8 cellular contexts compared by ENCODE assay signal in the genomic region with DNA sequence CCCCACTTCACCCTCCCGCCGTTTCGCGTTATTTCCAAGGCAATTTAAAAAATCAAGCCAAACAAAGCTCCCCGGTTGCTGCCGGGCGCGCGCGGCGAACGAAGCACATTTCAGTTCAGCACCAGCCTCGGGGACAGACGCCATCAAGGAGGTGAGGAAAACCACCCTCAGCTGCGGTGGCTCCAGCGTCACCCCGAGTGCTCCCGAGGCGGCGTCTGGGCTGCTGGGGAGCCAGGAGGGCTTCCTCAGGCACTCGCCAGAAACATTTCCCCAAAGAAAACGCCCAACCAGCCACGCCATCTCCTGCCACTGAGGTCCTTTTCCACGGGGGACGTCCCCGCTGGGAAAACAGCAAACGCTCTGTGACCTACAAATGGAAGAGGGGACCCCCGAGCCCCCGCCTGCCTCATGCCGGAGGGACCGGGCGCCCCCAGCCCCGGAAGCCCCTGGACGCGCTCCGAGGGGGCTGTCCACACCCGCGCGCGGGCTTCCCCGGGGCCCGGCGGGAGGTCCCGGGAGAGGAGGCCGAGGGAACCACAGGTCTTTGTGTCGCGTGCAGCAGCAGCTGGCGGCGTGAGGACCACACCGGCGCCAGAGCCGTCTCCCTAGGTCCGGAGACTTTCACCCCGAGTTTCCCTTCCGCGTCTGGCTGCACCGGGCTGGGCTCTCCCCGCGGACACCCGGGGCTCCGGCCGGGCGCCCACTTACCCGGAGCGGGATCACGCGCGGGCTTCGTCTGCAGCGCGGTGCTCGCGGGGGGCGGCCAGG. TPM values are rescaled to one million over a fixed set of nuclear protein-coding genes. Genes with fewer than 3 reads are reported as not detected.
DNase-seq lines count a peak whose midpoint lies in the region; ATAC-seq and TF ChIP-seq lines count a peak whose summit lies in the region.

No MANE protein-coding gene starts in this region.

- no peak overlapping the region for H3K27ac ChIP-seq in ascending aorta
- H3K27ac ChIP-seq in gastrocnemius medialis: no peak overlapping the region

- H3K4me1 ChIP-seq in ascending aorta: peaks cover 5% of the 10 kb centered on the region in 2 donors
- H3K4me1 ChIP-seq in gastrocnemius medialis: peaks cover 8 to 11% of the 10 kb centered on the region in 2 donors

- H3K36me3 ChIP-seq in ascending aorta: no peaks in the 10 kb centered on the region
- H3K36me3 ChIP-seq in gastrocnemius medialis: no peaks in the 10 kb centered on the region

- H3K9me3 ChIP-seq in ascending aorta: no peaks in the 10 kb centered on the region
- no peaks in the 10 kb centered on the region for H3K9me3 ChIP-seq in gastrocnemius medialis

- no peak for TF ChIP-seq POLR2A in gastrocnemius medialis (IDR thresholded peaks at IDR 0.05)

- peak; percentile 67 for ATAC-seq in HG03354 (IDR thresholded peaks at IDR 0.05; ENCODE audit: poor library complexity, severe bottlenecking, unreplicated experiment)
- ATAC-seq in gastrocnemius medialis: no peak
- no peak for ATAC-seq in GM19351 (IDR thresholded peaks at IDR 0.05; ENCODE audit: unreplicated experiment)

- TF ChIP-seq CTCF in ascending aorta (IDR thresholded peaks at IDR 0.05) (no peak), gastrocnemius medialis (IDR thresholded peaks at IDR 0.05 in 4 of 5, conservative IDR thresholded peaks at IDR 0.05 in 1 of 5) (no peak)

- peaks cover 18% of the 10 kb centered on the region for H3K27me3 ChIP-seq in ascending aorta
- peaks cover 58 to 76% (median 59%) of the 10 kb centered on the region in 3 donors for H3K27me3 ChIP-seq in gastrocnemius medialis

- intact Hi-C loops in ascending aorta (cut with DNase I): no loop called here
- intact Hi-C loops in gastrocnemius medialis (cut with DNase I; ENCODE audit: low total_unique reads): no loop called here

- in situ Hi-C loops in gastrocnemius medialis (cut with MboI; ENCODE audit: low sequenced_read_pairs in 4 of 4): no loop called here

- peak; percentile 62 for DNase-seq in NCI-H2171 treated with DMSO at 0.1 percent for 48 hours (lab: John Stamatoyannopoulos, UW)
- no peak for DNase-seq in NCI-H2171 (lab: John Stamatoyannopoulos, UW)
- peak; percentile 33 for DNase-seq in T follicular helper cell (ENCODE audit: low read depth)
- DNase-seq in ascending aorta (ENCODE audit: low spot score in 2 of 2): no peak
- DNase-seq in hepatic stellate cell (ENCODE audit: low spot score): peak; percentile 77
- no peak for DNase-seq in gastrocnemius medialis

- H3K4me3 ChIP-seq in ascending aorta (peak overlapping the region; percentile 54 to 68), gastrocnemius medialis (peak overlapping the region; percentile 32 to 46 (median 44))

RNA-seq across cellular contexts. Expression of a gene that starts 0.4 kb away (rescaled TPM):
- total RNA-seq in ascending aorta: not detected
- not detected for total RNA-seq in gastrocnemius medialis

Comparison
In these comparisons a context has a peak if more than half of its experiments do, and no peak if none do; other contexts are left out.
1. DNase-seq: peak in NCI-H2171 treated with DMSO at 0.1 percent for 48 hours (single experiment), T follicular helper cell (single experiment) and hepatic stellate cell (single experiment); none in NCI-H2171 (single experiment), ascending aorta (0 of 2) and gastrocnemius medialis (0 of 2).